8 cellular contexts compared by ENCODE assay signal in the genomic region with DNA sequence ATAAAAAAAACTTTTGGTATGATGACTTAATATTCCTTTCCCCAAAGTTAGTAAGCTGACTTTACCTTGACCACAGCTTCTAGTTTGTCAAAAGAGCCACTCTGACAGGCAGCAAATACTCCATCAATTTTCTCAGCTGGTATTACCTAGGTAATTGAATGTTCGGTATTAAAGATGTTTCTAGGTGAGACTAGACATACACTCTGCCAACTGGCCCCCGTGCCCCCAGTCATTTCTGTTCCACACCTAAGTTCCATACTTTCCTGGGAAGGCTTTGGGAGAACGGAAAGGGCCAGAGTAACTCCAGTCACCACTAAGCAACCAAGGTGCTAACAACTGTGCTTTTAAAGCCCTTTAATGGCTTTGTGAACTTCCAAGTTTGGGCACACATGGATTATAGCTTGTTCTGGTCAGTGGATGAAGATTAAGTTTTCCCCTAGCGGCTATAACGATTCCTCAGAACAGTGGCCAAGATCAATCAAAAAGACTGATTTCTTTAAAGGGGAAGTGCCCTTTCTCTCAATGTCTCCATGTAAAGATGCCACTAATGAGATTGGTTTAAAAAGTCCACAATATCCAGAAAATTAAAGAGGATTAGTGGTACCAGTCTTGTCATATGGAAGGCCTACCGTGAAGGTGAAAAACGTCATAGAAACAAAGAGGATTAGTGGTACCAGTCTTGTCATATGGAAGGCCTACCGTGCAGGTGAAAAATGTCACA. TPM values are rescaled to one million over a fixed set of nuclear protein-coding genes. Genes with fewer than 3 reads are reported as not detected.
A peak's percentile ranks its signal among the peaks of the same experiment; 100 is the strongest.
DNase-seq lines count a peak whose midpoint lies in the region; ATAC-seq, FAIRE-seq and TF ChIP-seq lines count a peak whose summit lies in the region.

No MANE protein-coding gene starts in this region.

- intact Hi-C loops in stomach (cut with DNase I; ENCODE audit: low total_unique reads), result no loop called here

- no peak for TF ChIP-seq CTCF in stomach (IDR thresholded peaks at IDR 0.05)

- ATAC-seq in esophagus mucosa (peak; percentile 30), HG02623 (IDR thresholded peaks at IDR 0.05; ENCODE audit: unreplicated experiment) (no peak), GM21529 (IDR thresholded peaks at IDR 0.05; ENCODE audit: unreplicated experiment) (no peak)

- no peaks in the 10 kb centered on the region for H3K27me3 ChIP-seq in stomach

- H3K27ac ChIP-seq in stomach, result peak overlapping the region in 3 of 5 donors; percentile 7 to 13 (median 11)

- H3K4me1 ChIP-seq in stomach, result peaks cover 31 to 51% (median 41%) of the 10 kb centered on the region in 4 donors

- 48 to 55% (median 51%) methylated on average over 8 of the region's 8 CpGs for WGBS in stomach, 5 donors

- no peak overlapping the region for H3K4me3 ChIP-seq in stomach

- DNase-seq in SK-MEL-5 (ENCODE audit: low read depth, low spot score) (peak; percentile 71), stomach (no peak), NCI-H2029 treated with DMSO at 0.1 percent for 48 hours (lab: John Stamatoyannopoulos, UW) (no peak)

- no peak for TF ChIP-seq EP300 in stomach (IDR thresholded peaks at IDR 0.05)

- no peaks in the 10 kb centered on the region for H3K9me3 ChIP-seq in stomach

- peak; percentile 49 for FAIRE-seq in A204.1 (lab: Jason Lieb, UNC)

- peaks cover 53 to 91% (median 76%) of the 10 kb centered on the region in 4 donors for H3K36me3 ChIP-seq in stomach

- TF ChIP-seq POLR2A in GM18951 (IDR thresholded peaks at IDR 0.05; ENCODE audit: extremely low read depth, insufficient read depth, insufficient read length) (peak; percentile 45), stomach (IDR thresholded peaks at IDR 0.05) (no peak)

- in situ Hi-C loops in GM18951 (cut with MboI; ENCODE audit: low sequenced_read_pairs, unreplicated experiment) (no loop called here), SK-MEL-5 (cut with HindIII; ENCODE audit: low pct_unique_long_range_greater_than_20kb, low sequenced_read_pairs) (no loop called here)

RNA-seq across cellular contexts. Expression of a gene that starts 7.0 kb away (rescaled TPM):
- 391 and 434 TPM in 2 replicates for total RNA-seq in SK-MEL-5 (2014; rRNA removed; shearing (Covaris generic))
- 210 and 220 TPM in 2 replicates for polyA plus RNA-seq in SK-MEL-5 (2015; cell fraction: cytosol; rRNA removed)
- 2,399 and 2,988 TPM in 2 replicates for polyA plus RNA-seq in SK-MEL-5 (2015; cell fraction: nucleus; rRNA removed)
- total RNA-seq in esophagus mucosa (118 TPM), stomach (1,000 to 10,000 TPM in 1 of 5 donors, 100 to 1,000 TPM in 4; 165 to 1,058 (median 464) TPM)
- polyA plus RNA-seq in stomach, result 100 to 1,000 TPM; 313 to 569 (median 319) TPM

RNA-seq across cellular contexts. Expression of a gene that starts 15.9 kb away (rescaled TPM):
- 51.0 and 57.3 TPM in 2 replicates for total RNA-seq in SK-MEL-5 (2014; rRNA removed; shearing (Covaris generic))
- 41.9 and 53.1 TPM in 2 replicates for polyA plus RNA-seq in SK-MEL-5 (2015; cell fraction: cytosol; rRNA removed)
- 109 and 122 TPM in 2 replicates for polyA plus RNA-seq in SK-MEL-5 (2015; cell fraction: nucleus; rRNA removed)
- 18.2 TPM for total RNA-seq in esophagus mucosa
- total RNA-seq in stomach, result 100 to 1,000 TPM in 1 of 5 donors, 10 to 100 TPM in 2, 1 to 10 TPM in 1, not detected in 1; 3.2 to 121 (median 28.4) TPM
- 10 to 100 TPM; 13.1 to 25.2 (median 21.2) TPM for polyA plus RNA-seq in stomach

RNA-seq across cellular contexts. Expression of a gene that starts 52.1 kb away (rescaled TPM):
- not detected in 2 replicates for total RNA-seq in SK-MEL-5 (2014; rRNA removed; shearing (Covaris generic))
- polyA plus RNA-seq in SK-MEL-5 (2015; cell fraction: cytosol; rRNA removed), result not detected in 2 replicates
- not detected in 2 replicates for polyA plus RNA-seq in SK-MEL-5 (2015; cell fraction: nucleus; rRNA removed)
- total RNA-seq in esophagus mucosa, result 0.08 TPM
- 10 to 100 TPM in 1 of 5 donors, 1 to 10 TPM in 2, under 1 TPM in 1, not detected in 1; under 0.01 to 11.1 (median 6.5) TPM for total RNA-seq in stomach
- polyA plus RNA-seq in stomach, result 1 to 10 TPM in 1 of 3 donors, under 1 TPM in 2; 0.13 to 1.4 (median 0.25) TPM
